In the genomic region with DNA sequence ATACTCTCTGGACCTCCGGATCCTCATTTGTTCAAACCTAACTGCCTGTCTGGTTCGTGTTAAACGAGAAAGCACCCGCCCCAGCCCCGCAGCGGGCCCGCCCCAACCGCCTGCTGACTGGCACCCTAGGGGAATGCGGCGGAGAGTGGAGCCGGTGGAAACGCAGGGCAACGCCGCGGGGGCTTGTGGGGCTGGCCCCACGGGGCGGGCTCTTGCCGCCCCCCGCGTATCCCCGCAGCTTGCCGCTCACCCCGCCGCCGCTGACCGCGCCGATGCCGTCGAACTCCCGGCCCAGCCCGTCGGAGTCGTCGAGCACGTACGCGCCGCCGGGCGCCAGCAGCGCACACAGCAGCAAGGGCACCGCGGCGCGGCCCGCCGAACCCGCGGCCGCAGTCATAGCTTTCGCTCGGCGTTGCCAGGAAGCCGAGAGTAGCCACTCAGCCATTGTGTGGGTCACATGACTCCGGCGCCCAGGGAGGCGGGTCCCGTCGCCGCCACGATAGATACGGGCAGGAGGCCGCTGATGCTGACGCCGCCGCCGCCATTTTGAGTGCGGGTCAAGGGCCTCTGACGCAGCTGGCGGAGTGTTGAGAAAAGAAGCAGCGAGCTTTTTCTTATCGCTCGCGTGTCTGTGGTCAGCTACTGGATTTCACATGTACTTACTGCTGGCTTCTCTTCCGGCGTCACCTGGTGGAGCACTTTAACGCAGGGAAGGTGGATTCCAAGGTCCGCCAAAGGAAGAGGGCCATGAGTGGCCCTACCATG, we compare ENCODE assay signal across 8 cellular contexts. TPM values are rescaled to one million over a fixed set of nuclear protein-coding genes. Genes with fewer than 3 reads are reported as not detected.
A peak's percentile ranks its signal among the peaks of the same experiment; 100 is the strongest.
DNase-seq lines count a peak whose midpoint lies in the region; ATAC-seq lines count a peak whose summit lies in the region.

Gene GALC, minus strand, starts transcription at position 463 of the 765 bp plus-strand sequence. Its CDS starts 18 bp downstream, at position 445.

- peak within 1 kb of the TSS; percentile 96 for H3K27ac Mint-ChIP-seq in activated CD4-positive, alpha-beta memory T cell treated with anti-CD3 and anti-CD28 coated beads for 36 hours

- H3K4me3 ChIP-seq in ACC112 (ENCODE audit: low read depth, low read length), result peak within 1 kb of the TSS; percentile 80

- H3K4me3 Mint-ChIP-seq in activated CD4-positive, alpha-beta memory T cell treated with anti-CD3 and anti-CD28 coated beads for 36 hours, result peak within 1 kb of the TSS; percentile 93

- no peaks in the 10 kb centered on the region for H3K79me2 ChIP-seq in ACC112 (ENCODE audit: control insufficient read depth, insufficient read depth, low read length, unreplicated experiment)

- no peaks in the 10 kb centered on the region for H3K36me3 ChIP-seq in ACC112 (ENCODE audit: insufficient read depth, low read length)

- H3K9me3 Mint-ChIP-seq in activated CD4-positive, alpha-beta memory T cell treated with anti-CD3 and anti-CD28 coated beads for 36 hours, result no peaks in the 10 kb centered on the region

- peaks cover 8% of the 10 kb centered on the region for H3K4me1 ChIP-seq in ACC112 (ENCODE audit: control insufficient read depth, insufficient read depth, low read length, unreplicated experiment)

- intact Hi-C loops in activated CD4-positive, alpha-beta memory T cell treated with anti-CD3 and anti-CD28 coated beads for 36 hours (cut with micrococcal nuclease), result loop anchor here (1.0 to 5.0 kb wide), 4 partner anchors 13 to 799 kb away; partner anchors contain the start of gene EML5

- ATAC-seq in GM18868 (IDR thresholded peaks at IDR 0.05; ENCODE audit: unreplicated experiment), result peak; percentile 81
- peak; percentile 88 for ATAC-seq in HG03139 (IDR thresholded peaks at IDR 0.05; ENCODE audit: unreplicated experiment)
- ATAC-seq in left lobe of liver, result peak; percentile 92

- peak within 1 kb of the TSS; percentile 94 for H2AFZ ChIP-seq in ACC112 (ENCODE audit: low read length, unreplicated experiment)

- H3K27me3 Mint-ChIP-seq in activated CD4-positive, alpha-beta memory T cell treated with anti-CD3 and anti-CD28 coated beads for 36 hours, result no peaks in the 10 kb centered on the region

- POLR2A ChIA-PET in activated CD4-positive, alpha-beta memory T cell treated with anti-CD3 and anti-CD28 coated beads for 36 hours (lab: Charles Lee), result interaction anchor here (0.9 to 5.4 kb wide), 10 partner anchors 9 to 176 kb away, joined by 3 to 88 read pairs (median 4); partner anchors contain the start of gene GPR65

- H3K27ac ChIP-seq in ACC112 (ENCODE audit: low read depth, low read length), result peak within 1 kb of the TSS; percentile 74

- H3K36me3 Mint-ChIP-seq in activated CD4-positive, alpha-beta memory T cell treated with anti-CD3 and anti-CD28 coated beads for 36 hours, result no peaks in the 10 kb centered on the region

- peaks cover 43% of the 10 kb centered on the region for H3K4me1 Mint-ChIP-seq in activated CD4-positive, alpha-beta memory T cell treated with anti-CD3 and anti-CD28 coated beads for 36 hours (ENCODE audit: low read depth)

- CTCF ChIA-PET in activated CD4-positive, alpha-beta memory T cell treated with anti-CD3 and anti-CD28 coated beads for 36 hours (lab: Charles Lee), result interaction anchor here (0.8 to 2.1 kb wide), 5 partner anchors 11 to 197 kb away, joined by 3 to 16 read pairs (median 6); partner anchors contain the start of gene GPR65

- peak; percentile 80 for DNase-seq in NCI-H524 treated with DMSO at 0.1 percent for 48 hours (lab: John Stamatoyannopoulos, UW)
- peak; percentile 98 for DNase-seq in activated CD4-positive, alpha-beta memory T cell treated with anti-CD3 and anti-CD28 coated beads for 36 hours
- peak; percentile 95 for DNase-seq in dermis blood vessel endothelial cell
- peak; percentile 93 for DNase-seq in left lobe of liver (ENCODE audit: low spot score)
- peak; percentile 90 to 92 for DNase-seq in stimulated activated CD4-positive, alpha-beta T cell treated with anti-CD3 and anti-CD28 coated beads, Interleukin-2, amount 100 ng/mL, for 48 hours

- no peaks in the 10 kb centered on the region for H3K27me3 ChIP-seq in ACC112 (ENCODE audit: insufficient read depth, low read length)

RNA-seq across cellular contexts. Expression of gene GALC, which starts in this region (rescaled TPM):
- 10 to 100 TPM; 14.4 to 14.7 TPM for total RNA-seq in activated CD4-positive, alpha-beta memory T cell treated with anti-CD3 and anti-CD28 coated beads for 36 hours
- 12.7 and 16.8 TPM in 2 replicates for total RNA-seq in dermis blood vessel endothelial cell
- 7.6 TPM for total RNA-seq in left lobe of liver

Comparison
In these comparisons a context has a peak if more than half of its experiments do, and no peak if none do; other contexts are left out.
1. Peak in every context shown above with its lines: DNase-seq, ATAC-seq, H3K4me3 ChIP-seq and H3K27ac ChIP-seq.